11 cellular contexts compared by ENCODE assay signal in genomic region chr3:66398228-66399025, GRCh38.
DNase-seq lines count a peak whose midpoint lies in the region; ATAC-seq and TF ChIP-seq lines count a peak whose summit lies in the region.
"Had no signal": no experiment of that assay in that cellular context is flagged by ENCODE, and none has a peak within 500 bp of the region (broad histone marks: within the 10 kb centered on the region; RNA-seq: fewer than 3 reads in every experiment).

No MANE protein-coding gene starts in this region.

- ATAC-seq in GM21515 (IDR thresholded peaks at IDR 0.05; ENCODE audit: unreplicated experiment) (no peak), GM19324 (IDR thresholded peaks at IDR 0.05; ENCODE audit: low FRiP score, unreplicated experiment) (no peak)
- ATAC-seq: CD8-positive, alpha-beta T cell had no signal

- intact Hi-C loops in activated T-helper 1 cell treated with anti-CD3 and anti-CD28 coated beads, Interleukin-12 subunit alpha, Interleukin-12 subunit beta, Interleukin-2, Interleukin-4 antibody, amounts not matched to agents 30 ng/mL and 10 ng/mL and 1 ng/mL, durations not matched to agents 14 hours and 24 hours and 36 hours (cut with micrococcal nuclease), result no loop called here

- peak overlapping the region; percentile 65 for H3K27ac Mint-ChIP-seq in HFFc6
- peak overlapping the region; percentile 34 for H3K27ac Mint-ChIP-seq in activated T-helper 1 cell treated with anti-CD3 and anti-CD28 coated beads, Interleukin-12 subunit alpha, Interleukin-12 subunit beta, Interleukin-2, Interleukin-4 antibody, amounts not matched to agents 30 ng/mL and 10 ng/mL and 1 ng/mL, durations not matched to agents 14 hours and 24 hours and 36 hours
- H3K27ac Mint-ChIP-seq: CD8-positive, alpha-beta T cell had no signal

- no peaks in the 10 kb centered on the region for H3K27me3 ChIP-seq in mucosa of stomach (ENCODE audit: control insufficient read depth, insufficient read depth, low read length)

- no peaks in the 10 kb centered on the region for H3K9me3 Mint-ChIP-seq in HFFc6
- H3K9me3 Mint-ChIP-seq in activated T-helper 1 cell treated with anti-CD3 and anti-CD28 coated beads, Interleukin-12 subunit alpha, Interleukin-12 subunit beta, Interleukin-2, Interleukin-4 antibody, amounts not matched to agents 30 ng/mL and 10 ng/mL and 1 ng/mL, durations not matched to agents 14 hours and 24 hours and 36 hours, result no peaks in the 10 kb centered on the region
- H3K9me3 Mint-ChIP-seq: CD8-positive, alpha-beta T cell had no signal

- no peak overlapping the region for H3K4me3 ChIP-seq in AG10803 (ENCODE audit: low read length)
- H3K4me3 ChIP-seq in mucosa of stomach (ENCODE audit: low read length), result no peak overlapping the region
- H3K4me3 ChIP-seq: skin epidermis had no signal

- DNase-seq in AG10803 (ENCODE audit: low read depth) (peak; percentile 37), HFFc6 (peak; percentile 21), ureter (ENCODE audit: low spot score) (no peak)
- DNase-seq in activated T-helper 1 cell treated with anti-CD3 and anti-CD28 coated beads, Interleukin-12 subunit alpha, Interleukin-12 subunit beta, Interleukin-2, Interleukin-4 antibody, amounts not matched to agents 30 ng/mL and 10 ng/mL and 1 ng/mL, durations not matched to agents 14 hours and 24 hours and 36 hours (ENCODE audit: low spot score), result no peak
- no peak for DNase-seq in central memory CD4-positive, alpha-beta T cell
- DNase-seq: CD8-positive, alpha-beta T cell; effector memory CD4-positive, alpha-beta T cell had no signal

- no peaks in the 10 kb centered on the region for H3K27me3 Mint-ChIP-seq in HFFc6 (ENCODE audit: insufficient read depth)
- no peaks in the 10 kb centered on the region for H3K27me3 Mint-ChIP-seq in activated T-helper 1 cell treated with anti-CD3 and anti-CD28 coated beads, Interleukin-12 subunit alpha, Interleukin-12 subunit beta, Interleukin-2, Interleukin-4 antibody, amounts not matched to agents 30 ng/mL and 10 ng/mL and 1 ng/mL, durations not matched to agents 14 hours and 24 hours and 36 hours (ENCODE audit: insufficient read depth)

- no peak for TF ChIP-seq CTCF in AG10803 (conservative IDR thresholded peaks at IDR 0.05; ENCODE audit: low read length)
- no peak for TF ChIP-seq CTCF in HFFc6 (IDR thresholded peaks at IDR 0.05)

- peaks cover 18% of the 10 kb centered on the region for H3K4me1 Mint-ChIP-seq in HFFc6 (ENCODE audit: low read depth)
- peaks cover 20% of the 10 kb centered on the region for H3K4me1 Mint-ChIP-seq in activated T-helper 1 cell treated with anti-CD3 and anti-CD28 coated beads, Interleukin-12 subunit alpha, Interleukin-12 subunit beta, Interleukin-2, Interleukin-4 antibody, amounts not matched to agents 30 ng/mL and 10 ng/mL and 1 ng/mL, durations not matched to agents 14 hours and 24 hours and 36 hours (ENCODE audit: low read depth)

- H3K4me1 ChIP-seq in mucosa of stomach (ENCODE audit: control insufficient read depth, insufficient read depth, low read length), result peaks cover 16% of the 10 kb centered on the region

- peaks cover 11% of the 10 kb centered on the region for H3K36me3 ChIP-seq in mucosa of stomach (ENCODE audit: control insufficient read depth, insufficient read depth, low read length)

- no peak overlapping the region for H3K4me3 Mint-ChIP-seq in HFFc6
- no peak overlapping the region for H3K4me3 Mint-ChIP-seq in activated T-helper 1 cell treated with anti-CD3 and anti-CD28 coated beads, Interleukin-12 subunit alpha, Interleukin-12 subunit beta, Interleukin-2, Interleukin-4 antibody, amounts not matched to agents 30 ng/mL and 10 ng/mL and 1 ng/mL, durations not matched to agents 14 hours and 24 hours and 36 hours
- H3K4me3 Mint-ChIP-seq: CD8-positive, alpha-beta T cell had no signal

- H3K9me3 ChIP-seq in mucosa of stomach (ENCODE audit: control insufficient read depth, low read length), result no peaks in the 10 kb centered on the region

- H3K9ac ChIP-seq in mucosa of stomach (ENCODE audit: low read length), result peak overlapping the region; percentile 11

- peaks cover 9% of the 10 kb centered on the region for H3K36me3 Mint-ChIP-seq in HFFc6 (ENCODE audit: low read depth)
- H3K36me3 Mint-ChIP-seq in activated T-helper 1 cell treated with anti-CD3 and anti-CD28 coated beads, Interleukin-12 subunit alpha, Interleukin-12 subunit beta, Interleukin-2, Interleukin-4 antibody, amounts not matched to agents 30 ng/mL and 10 ng/mL and 1 ng/mL, durations not matched to agents 14 hours and 24 hours and 36 hours (ENCODE audit: low read depth), result peaks cover 44% of the 10 kb centered on the region

Comparison
In these comparisons a context has a peak if more than half of its experiments do, and no peak if none do; other contexts are left out.
1. DNase-seq: peak in AG10803 (single experiment) and HFFc6 (single experiment); none in activated T-helper 1 cell treated with anti-CD3 and anti-CD28 coated beads, Interleukin-12 subunit alpha, Interleukin-12 subunit beta, Interleukin-2, Interleukin-4 antibody, amounts not matched to agents 30 ng/mL and 10 ng/mL and 1 ng/mL, durations not matched to agents 14 hours and 24 hours and 36 hours (single experiment), ureter (single experiment) and central memory CD4-positive, alpha-beta T cell (single experiment).